Comparison of ENCODE assay signal across 20 cellular contexts in the genomic region with DNA sequence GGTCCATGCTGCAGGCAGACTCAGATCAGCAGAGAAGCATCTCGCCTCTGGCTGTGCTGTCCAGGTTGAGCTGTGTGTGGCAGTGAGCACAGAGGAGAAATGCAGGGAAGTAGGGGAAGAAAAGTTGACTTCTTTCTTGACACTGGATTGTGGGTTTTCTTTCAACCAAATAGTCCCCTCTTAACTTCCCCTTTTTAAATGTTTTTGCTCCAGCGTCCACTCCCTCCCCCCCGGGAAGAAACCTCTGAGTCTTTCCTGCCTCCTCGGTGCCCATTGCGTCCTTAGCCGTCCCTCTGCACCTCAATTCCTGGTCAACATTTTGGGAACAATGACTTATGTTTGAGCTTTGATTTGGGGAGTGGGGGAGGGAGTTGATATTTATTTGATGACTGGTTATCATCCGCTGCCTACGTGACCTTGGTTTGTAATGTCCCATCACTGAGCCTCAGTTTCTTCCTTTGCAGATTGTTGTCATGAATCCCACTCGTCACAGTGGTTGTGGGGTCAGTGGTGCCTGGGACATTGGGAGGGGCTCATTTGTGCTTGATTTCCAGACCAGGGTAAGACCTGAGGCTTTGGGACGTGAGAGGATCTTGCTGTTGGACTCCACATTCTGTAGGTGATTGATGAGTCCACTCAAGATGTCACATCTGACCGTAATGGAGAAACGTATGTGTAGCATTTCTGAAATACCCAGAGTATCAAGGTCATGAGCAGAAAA. TPM values are rescaled to one million over a fixed set of nuclear protein-coding genes. Genes with fewer than 3 reads are reported as not detected.
DNase-seq lines count a peak whose midpoint lies in the region; ATAC-seq, FAIRE-seq and TF ChIP-seq lines count a peak whose summit lies in the region.
"Had no signal": no experiment of that assay in that cellular context is flagged by ENCODE, and none has a peak within 500 bp of the region (broad histone marks: within the 10 kb centered on the region; RNA-seq: fewer than 3 reads in every experiment).

A gene (minus strand): TSS at position 103 of the 721 bp plus-strand sequence. CDS start 614 bp downstream, outside the sequence.

- no peak within 1 kb of the TSS for H3K9ac ChIP-seq in GM12878 (ENCODE audit: control insufficient read depth, insufficient read depth, low read length)

- no peak for FAIRE-seq in GM12878 (lab: Jason Lieb, UNC)

- intact Hi-C loops in GM12878 (cut with micrococcal nuclease; ENCODE audit: unreplicated experiment) (no loop called here), mucosa of descending colon (cut with DNase I, micrococcal nuclease) (no loop called here)

- POLR2A ChIA-PET in GM12878 (lab: Charles Lee) = no interaction called here

- no peaks in the 10 kb centered on the region for H3K36me3 ChIP-seq in GM12878 (ENCODE audit: control insufficient read depth in 2 of 2, insufficient read depth in 2 of 2, low read length in 1 of 2)
- H3K36me3 ChIP-seq in mucosa of descending colon (ENCODE audit: low read depth) = no peaks in the 10 kb centered on the region
- H3K36me3 ChIP-seq: prostate gland had no signal

- no peak within 1 kb of the TSS for H3K27ac Mint-ChIP-seq in type B pancreatic cell
- H3K27ac Mint-ChIP-seq: activated naive CD4-positive, alpha-beta T cell treated with anti-CD3 and anti-CD28 coated beads for 36 hours; GM23338; mesothelial cell of epicardium had no signal

- no peaks in the 10 kb centered on the region for H3K4me1 Mint-ChIP-seq in type B pancreatic cell (ENCODE audit: unreplicated experiment)
- H3K4me1 Mint-ChIP-seq: GM23338 had no signal

- no peak within 1 kb of the TSS for H3K4me3 ChIP-seq in GM12878
- H3K4me3 ChIP-seq in mucosa of descending colon = no peak within 1 kb of the TSS
- H3K4me3 ChIP-seq: GM23338, prostate gland had no signal

- no peak for TF ChIP-seq RAD21 in GM12878 (IDR thresholded peaks at IDR 0.05; ENCODE audit: insufficient read depth, low read depth, low read length)

- peaks cover 46% of the 10 kb centered on the region for H3K27me3 Mint-ChIP-seq in type B pancreatic cell

- SMC1A ChIA-PET in GM12878 (lab: Charles Lee; ENCODE audit: uncharacterized antibody, unreplicated experiment) = interaction anchor here (1.4 kb wide), 1 partner anchor 73 kb away, joined by 3 read pairs; no protein-coding TSS in a partner anchor

- 9% methylated on average over 11 of the region's 12 CpGs for WGBS in GM12878 (ENCODE audit: insufficient coverage, insufficient replicate concordance, low lambda C conversion rate, missing lambda C conversion rate)

- no TSS peak for BruUV-seq in GM12878 (replicated peaks; lab: Mats Ljungman, UMichigan)

- H3K9me3 Mint-ChIP-seq in type B pancreatic cell = no peaks in the 10 kb centered on the region
- H3K9me3 Mint-ChIP-seq: activated naive CD4-positive, alpha-beta T cell treated with anti-CD3 and anti-CD28 coated beads for 36 hours; GM23338; mesothelial cell of epicardium had no signal

- H3K9me3 ChIP-seq in GM12878 (replicated peaks; ENCODE audit: control insufficient read depth, insufficient read depth, low read length) = no peaks in the 10 kb centered on the region
- H3K9me3 ChIP-seq in mucosa of descending colon = no peaks in the 10 kb centered on the region
- H3K9me3 ChIP-seq: prostate gland had no signal

- ATAC-seq in GM12878 = no peak
- ATAC-seq in mucosa of descending colon = peak; percentile 23
- ATAC-seq in HG03442 (IDR thresholded peaks at IDR 0.05; ENCODE audit: unreplicated experiment) = no peak
- ATAC-seq: GM23338 had no signal

- DNase-seq in SKM-1 treated with dmso at 0.1 percent for 144 hours (lab: John Stamatoyannopoulos, UW; ENCODE audit: unreplicated experiment) (peak; percentile 25), SKM-1 (lab: John Stamatoyannopoulos, UW; ENCODE audit: unreplicated experiment) (no peak), GM12878 (ENCODE audit: low read depth, low spot score) (no peak), mucosa of descending colon (no peak), type B pancreatic cell (ENCODE audit: extremely low spot score, unreplicated experiment) (peak; percentile 45), T-helper 9 cell (no peak), SK-N-DZ (ENCODE audit: low spot score) (no peak)
- DNase-seq: 8988T; activated naive CD4-positive, alpha-beta T cell treated with anti-CD3 and anti-CD28 coated beads for 36 hours; effector CD8-positive, alpha-beta T cell; NCI-H187 treated with DMSO at 0.1 percent for 48 hours; NCI-H774; SHP77; stimulated activated CD4-positive, alpha-beta T cell treated with anti-CD3 and anti-CD28 coated beads, Interleukin-1b, Interleukin-23, amount 100 ng/mL, for 48 hours had no signal

- no peak for TF ChIP-seq EP300 in GM12878 (IDR thresholded peaks at IDR 0.05; ENCODE audit: borderline replicate concordance in 1 of 2, control insufficient read depth in 1 of 2, low read depth in 2 of 2, low read length in 2 of 2)

- no peak for TF ChIP-seq POLR2A in GM12878 (IDR thresholded peaks at IDR 0.05; ENCODE audit: low read depth, low read length)

- no peaks in the 10 kb centered on the region for H3K36me3 Mint-ChIP-seq in type B pancreatic cell
- H3K36me3 Mint-ChIP-seq: mesothelial cell of epicardium had no signal

- H3K79me2 ChIP-seq in GM12878 (ENCODE audit: control insufficient read depth, insufficient read depth, low read length) = no peaks in the 10 kb centered on the region

- peaks cover 0 to 1% of the 10 kb centered on the region in 2 experiments; a peak in 2 of 4 replicates for H3K27me3 ChIP-seq in GM12878 (replicated peaks in 1 of 2; ENCODE audit: control insufficient read depth in 2 of 2, insufficient read depth in 2 of 2, low read length in 1 of 2)

- CTCF ChIA-PET in GM12878 (lab: Yijun Ruan, JAX) = interaction anchor here (1.7 kb wide), 1 partner anchor 15 kb away, joined by 5 read pairs; no protein-coding TSS in a partner anchor

- in situ Hi-C loops in GM12878 (cut with MboI) = loop anchor here (5.0 kb wide), 1 partner anchor 351 kb away; a partner anchor contains a TSS

- no peaks in the 10 kb centered on the region for H4K20me1 ChIP-seq in GM12878 (ENCODE audit: control insufficient read depth, insufficient read depth)

- H3K4me2 ChIP-seq in GM12878 (ENCODE audit: control insufficient read depth, insufficient read depth) = no peak within 1 kb of the TSS
- H3K4me2 ChIP-seq: GM23338 had no signal

- RAD21 ChIA-PET in GM12878 (lab: Charles Lee; ENCODE audit: unreplicated experiment) = no interaction called here

- no peak within 1 kb of the TSS for H2AFZ ChIP-seq in GM12878 (ENCODE audit: control insufficient read depth, low read depth, low read length)
- H2AFZ ChIP-seq: GM23338 had no signal

- H3K4me3 Mint-ChIP-seq in type B pancreatic cell = no peak within 1 kb of the TSS
- H3K4me3 Mint-ChIP-seq: activated naive CD4-positive, alpha-beta T cell treated with anti-CD3 and anti-CD28 coated beads for 36 hours; GM23338; mesothelial cell of epicardium had no signal

- H3K4me1 ChIP-seq in GM12878 (ENCODE audit: control insufficient read depth, insufficient read depth, low read length) = no peaks in the 10 kb centered on the region
- no peaks in the 10 kb centered on the region for H3K4me1 ChIP-seq in mucosa of descending colon (ENCODE audit: low read depth)
- H3K4me1 ChIP-seq: prostate gland had no signal

- H3K27ac ChIP-seq in GM12878 (ENCODE audit: control insufficient read depth, insufficient read depth) = no peak within 1 kb of the TSS
- H3K27ac ChIP-seq: prostate gland, VCaP had no signal

- TF ChIP-seq CTCF in GM12878 (IDR thresholded peaks at IDR 0.05 in 2 of 3, conservative IDR thresholded peaks at IDR 0.05 in 1 of 3; ENCODE audit: control insufficient read depth in 2 of 3, extremely low read depth in 1 of 3, insufficient read depth in 1 of 3, low read depth in 3 of 3, low read length in 3 of 3) (no peak), mucosa of descending colon (IDR thresholded peaks at IDR 0.05) (no peak), type B pancreatic cell (conservative IDR thresholded peaks at IDR 0.05) (no peak)

TF ChIP-seq in GM12878, 131 proteins besides CTCF, POLR2A, EP300 and RAD21:
- TF ChIP-seq RAD51 (IDR thresholded peaks at IDR 0.05) (no peak), EED (IDR thresholded peaks at IDR 0.05; ENCODE audit: low read depth) (0 out of 2 replicates have a peak, but pooled peaks have one; percentile 22)

RNA-seq across cellular contexts. Expression of the gene that starts here (rescaled TPM):
- total RNA-seq in GM12878 (2013; cell fraction: nucleolus; rRNA removed) = 0.27 and 0.33 TPM in 2 replicates
- 0.17 TPM in 1 of 2 replicates, not detected in the other for total RNA-seq in GM12878 (2014; rRNA removed)
- 0.09 TPM in 2 replicates for total RNA-seq in GM12878 (2014; rRNA removed; fragmentation: Illumina TruSeq; extraction: Trizol)
- not detected in 2 replicates for total RNA-seq in GM12878 (2021)
- not detected for polyA plus RNA-seq in GM12878 (2011; ENCODE audit: low read depth)
- polyA plus RNA-seq in GM12878 (2011; rRNA removed) = 0.08 TPM in 1 of 2 replicates, not detected in the other
- 0.03 TPM in 1 of 2 replicates, not detected in the other for polyA plus RNA-seq in GM12878 (2011; cell fraction: cytosol; rRNA removed)
- 0.07 and 0.13 TPM in 2 replicates for polyA plus RNA-seq in GM12878 (2011; cell fraction: nucleus; rRNA removed)
- 0.08 TPM in 1 of 2 replicates, not detected in the other for polyA plus RNA-seq in GM12878 (2012)
- 0.15 TPM in 1 of 2 replicates, not detected in the other for polyA plus RNA-seq in GM12878 (2014; fragmentation: Illumina TruSeq; extraction: Trizol)
- not detected for polyA plus RNA-seq in GM12878 (2014; fragmentation: Nextera tagmentation; extraction: Ambion mirVana)
- 0.11 and 0.15 TPM in 2 replicates for polyA plus RNA-seq in GM12878 (2014; rRNA removed)
- polyA plus RNA-seq in GM12878 (2016; fragmentation: Nextera tagmentation; extraction: Ambion mirVana) = under 1 TPM in 1 of 2 experiments, not detected in 1; 0.18 TPM
- polyA minus RNA-seq in GM12878 (2011; rRNA and poly(A)+ RNA removed) = not detected in 2 replicates
- not detected in 2 replicates for polyA minus RNA-seq in GM12878 (2011; cell fraction: cytosol; rRNA and poly(A)+ RNA removed)
- 0.19 TPM in 1 of 2 replicates, not detected in the other for polyA minus RNA-seq in GM12878 (2011; cell fraction: nucleus; rRNA and poly(A)+ RNA removed)
- 1 to 10 TPM; 1.2 to 9.6 (median 4.7) TPM for total RNA-seq in mucosa of descending colon
- total RNA-seq in type B pancreatic cell (ENCODE audit: low replicate concordance) = not detected in 2 replicates
- polyA plus RNA-seq in SK-N-DZ (2014; cell fraction: cytosol; rRNA removed) = not detected in 2 replicates
- polyA plus RNA-seq in SK-N-DZ (2014; cell fraction: nucleus; rRNA removed) = not detected in 2 replicates
- total RNA-seq: activated naive CD4-positive, alpha-beta T cell treated with anti-CD3 and anti-CD28 coated beads for 36 hours; G401; GM23338; mesothelial cell of epicardium had no signal
- polyA plus RNA-seq: GM23338 had no signal

Comparison
In these comparisons a context has a peak if more than half of its experiments do, and no peak if none do; other contexts are left out.
1. Peak in DNase-seq in type B pancreatic cell; RNA of the gene not detected or under 1 TPM.